Comparison of ENCODE assay signal across 8 cellular contexts in the genomic region with DNA sequence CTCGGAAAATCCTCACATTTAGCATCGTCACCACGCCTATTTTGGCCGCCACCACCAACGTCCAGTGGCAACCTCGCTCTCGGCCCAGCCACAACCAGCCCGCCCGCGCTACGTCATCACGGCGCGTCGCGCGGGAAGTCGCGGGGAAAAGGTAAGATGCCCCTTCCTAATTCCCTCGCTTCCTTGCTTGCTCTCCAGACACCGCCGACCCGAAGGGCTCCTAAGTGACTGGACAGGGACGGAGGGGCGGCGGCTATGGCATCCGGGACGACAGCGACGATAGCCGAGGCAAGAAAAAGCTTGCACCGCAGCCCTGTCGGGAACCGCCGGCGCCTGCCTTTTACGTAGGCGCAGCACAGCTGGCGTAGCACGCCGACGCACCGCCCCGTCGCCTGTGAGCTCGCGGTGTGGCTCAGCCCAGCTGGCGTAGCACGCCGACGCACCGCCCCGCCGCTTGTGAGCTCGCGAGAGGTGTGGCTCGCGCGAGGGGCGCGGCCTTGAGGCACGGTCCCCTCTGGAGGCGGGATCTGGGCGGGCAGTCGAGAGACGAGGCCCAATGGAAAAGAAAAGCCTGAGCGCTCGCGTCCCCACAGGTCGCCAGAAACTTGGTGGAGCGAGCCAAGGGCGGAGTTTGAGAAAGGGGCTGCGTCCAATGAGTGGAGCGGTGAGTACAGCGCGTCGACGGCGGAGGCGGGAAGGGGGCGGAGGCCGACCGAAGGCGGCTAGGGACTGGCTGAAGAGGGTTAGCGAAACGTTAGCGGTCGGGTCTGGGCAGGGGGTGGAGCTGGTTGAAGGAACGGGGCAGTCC.
A peak's percentile ranks its signal among the peaks of the same experiment; 100 is the strongest.
DNase-seq lines count a peak whose midpoint lies in the region; ATAC-seq and TF ChIP-seq lines count a peak whose summit lies in the region.

TSS of gene HDAC6 (plus strand) at position 787 of the 808 bp plus-strand sequence. CDS start 626 bp downstream, outside the sequence.

- DNase-seq in AG09309 (ENCODE audit: low read depth) (peak; percentile 94), NCI-H446 (lab: John Stamatoyannopoulos, UW) (peak; percentile 96 to 98), cerebellar cortex (ENCODE audit: low spot score) (peak; percentile 98), iris pigment epithelial cell (ENCODE audit: low read depth) (peak; percentile 99)
- DNase-seq in stimulated activated CD4-positive, alpha-beta T cell treated with anti-CD3 and anti-CD28 coated beads, Interleukin-12 subunit alpha, Interleukin-12 subunit beta, amount 100 ng/mL, for 4 hours: peak; percentile 87

- TF ChIP-seq CTCF in AG09309 (IDR thresholded peaks at IDR 0.05; ENCODE audit: control insufficient read depth, insufficient read depth, low read depth, low read length, missing control alignments): no peak

- peak; percentile 86 for ATAC-seq in GM19025 (IDR thresholded peaks at IDR 0.05; ENCODE audit: low read depth, unreplicated experiment)
- ATAC-seq in HG03342 (IDR thresholded peaks at IDR 0.05; ENCODE audit: unreplicated experiment): peak; percentile 78
- peak; percentile 91 to 93 for ATAC-seq in activated CD4-positive, CD25-positive, alpha-beta regulatory T cell treated with anti-CD3 and anti-CD28 coated beads, Interleukin-2, amount 50 U/mL, for 24 hours

- peak within 1 kb of the TSS; percentile 75 for H3K4me3 ChIP-seq in AG09309 (ENCODE audit: control insufficient read depth, low read depth, low read length)

Comparison
In these comparisons a context has a peak if more than half of its experiments do, and no peak if none do; other contexts are left out.
1. Peak in every context shown above with its lines: DNase-seq, ATAC-seq and H3K4me3 ChIP-seq.